In genomic region chr2:96536445-96537065, GRCh38 we compare ENCODE assay signal across 8 cellular contexts. TPM values are rescaled to one million over a fixed set of nuclear protein-coding genes. Genes with fewer than 3 reads are reported as not detected.
DNase-seq lines count a peak whose midpoint lies in the region; ATAC-seq, FAIRE-seq and TF ChIP-seq lines count a peak whose summit lies in the region.

A gene with protein sequence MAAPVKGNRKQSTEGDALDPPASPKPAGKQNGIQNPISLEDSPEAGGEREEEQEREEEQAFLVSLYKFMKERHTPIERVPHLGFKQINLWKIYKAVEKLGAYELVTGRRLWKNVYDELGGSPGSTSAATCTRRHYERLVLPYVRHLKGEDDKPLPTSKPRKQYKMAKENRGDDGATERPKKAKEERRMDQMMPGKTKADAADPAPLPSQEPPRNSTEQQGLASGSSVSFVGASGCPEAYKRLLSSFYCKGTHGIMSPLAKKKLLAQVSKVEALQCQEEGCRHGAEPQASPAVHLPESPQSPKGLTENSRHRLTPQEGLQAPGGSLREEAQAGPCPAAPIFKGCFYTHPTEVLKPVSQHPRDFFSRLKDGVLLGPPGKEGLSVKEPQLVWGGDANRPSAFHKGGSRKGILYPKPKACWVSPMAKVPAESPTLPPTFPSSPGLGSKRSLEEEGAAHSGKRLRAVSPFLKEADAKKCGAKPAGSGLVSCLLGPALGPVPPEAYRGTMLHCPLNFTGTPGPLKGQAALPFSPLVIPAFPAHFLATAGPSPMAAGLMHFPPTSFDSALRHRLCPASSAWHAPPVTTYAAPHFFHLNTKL (plus strand): TSS chr2:96536752. CDS start chr2:96536827, 75 bp downstream.

- peak within 1 kb of the TSS; percentile 78 to 95 for H3K4me3 ChIP-seq in right atrium auricular region

- H3K27ac Mint-ChIP-seq in T-helper 17 cell, result peak within 1 kb of the TSS; percentile 98

- peaks cover 44% of the 10 kb centered on the region for H3K4me1 Mint-ChIP-seq in T-helper 17 cell

- no peaks in the 10 kb centered on the region for H3K27me3 ChIP-seq in right atrium auricular region

- DNase-seq in NCI-H146 treated with DMSO at 0.1 percent for 48 hours (lab: John Stamatoyannopoulos, UW; ENCODE audit: unreplicated experiment) (peak; percentile 70), T-helper 17 cell (peak; percentile 80 to 88 (median 88)), amniotic stem cell (lab: John Stamatoyannopoulos, UW) (peak; percentile 75), right atrium auricular region (ENCODE audit: low spot score) (peak; percentile 96), putamen (ENCODE audit: low spot score) (peak; percentile 92), urothelium cell line (ENCODE audit: low spot score) (peak; percentile 97)

- H3K27me3 Mint-ChIP-seq in T-helper 17 cell, result no peaks in the 10 kb centered on the region

- H3K9me3 ChIP-seq in T-helper 17 cell (ENCODE audit: control insufficient read depth, low read length, poor library complexity, severe bottlenecking), result no peaks in the 10 kb centered on the region
- H3K9me3 ChIP-seq in right atrium auricular region, result no peaks in the 10 kb centered on the region

- H3K27ac ChIP-seq in right atrium auricular region, result peak within 1 kb of the TSS; percentile 95 to 98

- no peak for FAIRE-seq in urothelium cell line (lab: Jason Lieb, UNC)

- TF ChIP-seq POLR2A in GM15510 (IDR thresholded peaks at IDR 0.05; ENCODE audit: borderline replicate concordance, extremely low read depth, insufficient read length), result peak; percentile 98

- peak within 1 kb of the TSS; percentile 97 for H3K4me3 Mint-ChIP-seq in T-helper 17 cell

- ATAC-seq in HG02870 (IDR thresholded peaks at IDR 0.05; ENCODE audit: unreplicated experiment), result peak; percentile 56
- peak; percentile 62 for ATAC-seq in T-helper 17 cell

- peaks cover 0 to 80% of the 10 kb centered on the region in 2 donors for H3K4me1 ChIP-seq in right atrium auricular region

- no peaks in the 10 kb centered on the region for H3K36me3 Mint-ChIP-seq in T-helper 17 cell (ENCODE audit: low read depth)

- peak; percentile 37 to 51 for TF ChIP-seq CTCF in right atrium auricular region (IDR thresholded peaks at IDR 0.05)

- no peaks in the 10 kb centered on the region for H3K36me3 ChIP-seq in right atrium auricular region

RNA-seq across cellular contexts. Expression of the gene that starts here (rescaled TPM):
- total RNA-seq in T-helper 17 cell (100 to 1,000 TPM; 126 to 139 TPM), right atrium auricular region (10 to 100 TPM; 17.1 to 52.6 TPM)

Comparison
In these comparisons a context has a peak if more than half of its experiments do, and no peak if none do; other contexts are left out.
1. Peak in every context shown above with its lines: DNase-seq, ATAC-seq, H3K4me3 ChIP-seq and H3K27ac ChIP-seq.